Comparison of ENCODE assay signal across 1 cellular context in the genomic region with DNA sequence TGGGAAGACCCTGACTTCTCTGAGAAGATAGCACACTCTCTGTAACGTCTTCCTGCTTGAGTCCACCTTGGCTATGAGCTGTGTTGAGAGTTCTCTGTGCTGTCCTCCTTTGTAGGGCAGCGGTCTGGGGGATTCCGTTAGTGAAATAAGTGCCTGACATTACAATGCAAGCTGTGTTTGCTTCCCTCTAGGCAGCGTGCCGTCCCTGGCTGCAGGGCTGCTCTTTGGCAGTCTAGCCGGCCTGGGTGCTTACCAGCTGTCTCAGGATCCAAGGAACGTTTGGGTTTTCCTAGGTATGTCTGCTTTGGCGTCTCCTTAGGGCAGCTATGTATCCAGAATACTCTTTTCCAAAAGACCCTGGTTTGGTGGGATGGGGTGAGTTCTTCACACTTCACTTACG.
A peak's percentile ranks its signal among the peaks of the same experiment; 100 is the strongest.
TF ChIP-seq lines count a peak whose summit lies in the region.

No MANE protein-coding gene starts in this region.

TF ChIP-seq in K562, 482 proteins besides CTCF, POLR2A, EP300 and RAD21:
- TF ChIP-seq MBD2 (IDR thresholded peaks at IDR 0.05; ENCODE audit: borderline replicate concordance, low read depth) (0 out of 2 replicates have a peak, but pooled peaks have one; percentile 5), SMARCA4 (IDR thresholded peaks at IDR 0.05) (no peak), KLF1 (tag; IDR thresholded peaks at IDR 0.05) (no peak), ZFX (CRISPR knock-in tag; IDR thresholded peaks at IDR 0.05) (0 out of 2 replicates have a peak, but pooled peaks have one; percentile 18), TGIF2 (CRISPR knock-in tag; IDR thresholded peaks at IDR 0.05) (no peak), DNMT1 (IDR thresholded peaks at IDR 0.05) (no peak)
- TF ChIP-seq, protein P1, sequence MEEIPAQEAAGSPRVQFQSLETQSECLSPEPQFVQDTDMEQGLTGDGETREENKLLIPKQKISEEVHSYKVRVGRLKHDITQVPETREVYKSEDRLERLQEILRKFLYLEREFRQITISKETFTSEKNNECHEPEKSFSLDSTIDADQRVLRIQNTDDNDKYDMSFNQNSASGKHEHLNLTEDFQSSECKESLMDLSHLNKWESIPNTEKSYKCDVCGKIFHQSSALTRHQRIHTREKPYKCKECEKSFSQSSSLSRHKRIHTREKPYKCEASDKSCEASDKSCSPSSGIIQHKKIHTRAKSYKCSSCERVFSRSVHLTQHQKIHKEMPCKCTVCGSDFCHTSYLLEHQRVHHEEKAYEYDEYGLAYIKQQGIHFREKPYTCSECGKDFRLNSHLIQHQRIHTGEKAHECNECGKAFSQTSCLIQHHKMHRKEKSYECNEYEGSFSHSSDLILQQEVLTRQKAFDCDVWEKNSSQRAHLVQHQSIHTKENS (CRISPR knock-in tag; IDR thresholded peaks at IDR 0.05): no peak
TF ChIP-seq in K562: peak in this region for 2.
